15 cellular contexts compared by ENCODE assay signal in the genomic region with DNA sequence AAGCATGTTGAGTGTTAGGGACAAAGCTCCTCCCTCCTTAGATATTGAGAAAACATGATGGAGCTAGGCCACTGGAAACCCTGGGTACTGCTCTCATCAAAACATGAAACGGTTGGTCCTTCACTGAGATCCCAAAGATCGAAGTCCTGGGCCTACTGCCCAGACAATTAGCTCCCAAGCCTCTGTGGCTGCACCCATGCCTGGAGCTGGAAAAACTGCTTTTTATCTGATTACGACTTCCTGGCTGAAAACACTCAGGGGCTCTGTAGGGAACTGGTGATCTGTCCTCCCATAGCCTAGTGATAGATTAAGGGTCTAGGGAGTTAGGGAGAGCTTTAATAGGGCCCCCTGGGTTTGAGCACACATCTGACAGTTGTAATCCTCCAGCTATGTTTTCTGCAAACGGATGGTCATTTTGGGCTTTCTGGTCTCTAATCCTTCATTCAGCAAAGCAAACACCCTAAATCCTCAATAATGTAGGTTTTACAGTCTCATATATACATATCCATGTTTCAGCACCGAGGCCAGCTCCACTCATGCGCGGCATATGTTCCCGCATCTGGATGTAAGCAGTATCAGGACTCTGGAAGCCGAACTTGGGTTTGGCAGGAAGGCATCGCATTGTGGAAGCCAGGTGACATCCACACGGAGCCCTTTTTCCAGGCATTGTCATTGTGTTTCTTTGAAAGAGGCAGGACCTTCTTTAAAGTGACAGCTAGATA. TPM values are rescaled to one million over a fixed set of nuclear protein-coding genes. Genes with fewer than 3 reads are reported as not detected.
DNase-seq lines count a peak whose midpoint lies in the region; ATAC-seq, FAIRE-seq and TF ChIP-seq lines count a peak whose summit lies in the region.
"Had no signal": no experiment of that assay in that cellular context is flagged by ENCODE, and none has a peak within 500 bp of the region (broad histone marks: within the 10 kb centered on the region; RNA-seq: fewer than 3 reads in every experiment).

No MANE protein-coding gene starts in this region.

- RAD21 ChIA-PET in GM12878 (lab: Charles Lee; ENCODE audit: unreplicated experiment), result no interaction called here

- no peaks in the 10 kb centered on the region for H3K4me1 ChIP-seq in GM12878 (ENCODE audit: control insufficient read depth, insufficient read depth, low read length)

- no peaks in the 10 kb centered on the region for H3K36me3 ChIP-seq in GM12878 (ENCODE audit: control insufficient read depth in 2 of 2, insufficient read depth in 2 of 2, low read length in 1 of 2)

- H3K9me3 ChIP-seq in GM12878 (replicated peaks; ENCODE audit: control insufficient read depth, insufficient read depth, low read length), result no peaks in the 10 kb centered on the region

- no peak overlapping the region for H3K9ac ChIP-seq in GM12878 (ENCODE audit: control insufficient read depth, insufficient read depth, low read length)

- ATAC-seq in GM12878, result no peak
- ATAC-seq in HG03097 (IDR thresholded peaks at IDR 0.05; ENCODE audit: low FRiP score, unreplicated experiment), result no peak
- ATAC-seq in GM18502 (IDR thresholded peaks at IDR 0.05; ENCODE audit: poor library complexity, unreplicated experiment), result no peak
- ATAC-seq: activated naive CD4-positive, alpha-beta T cell treated with anti-CD3 and anti-CD28 coated beads, Interleukin-2, amount 50 U/mL, for 72 hours; stimulated activated naive CD8-positive, alpha-beta T cell treated with anti-CD3 and anti-CD28 coated beads, Interleukin-15, Interleukin-2, amounts not matched to agents 100 U/mL and 50 U/mL, for 24 hours had no signal

- H3K4me2 ChIP-seq in GM12878 (ENCODE audit: control insufficient read depth, insufficient read depth), result no peak overlapping the region

- DNase-seq in COLO829 (ENCODE audit: low spot score) (peak; percentile 26), LNCaP clone FGC (ENCODE audit: low read depth) (peak; percentile 37), GM12878 (ENCODE audit: low read depth, low spot score) (no peak), islet precursor cell (peak; percentile 67), GDM1 (lab: John Stamatoyannopoulos, UW) (no peak), GM19240 (ENCODE audit: insufficient read length, low spot score) (no peak)
- DNase-seq: NCI-H1105; NCI-H526 treated with DMSO at 0.1 percent for 48 hours; SIG-M5; stimulated activated CD4-positive, alpha-beta T cell treated with anti-CD3 and anti-CD28 coated beads, Interleukin-4, amount 100 ng/mL, for 1 hour; stimulated activated naive CD8-positive, alpha-beta T cell treated with anti-CD3 and anti-CD28 coated beads, Interleukin-15, Interleukin-2, amounts not matched to agents 100 U/mL and 50 U/mL, for 24 hours had no signal

- BruUV-seq in GM12878 (replicated peaks; lab: Mats Ljungman, UMichigan), result no TSS peak

- FAIRE-seq in GM12878 (lab: Jason Lieb, UNC), result no peak
- FAIRE-seq: GM12892 had no signal

- SMC1A ChIA-PET in GM12878 (lab: Charles Lee; ENCODE audit: uncharacterized antibody, unreplicated experiment), result no interaction called here

- H3K79me2 ChIP-seq in GM12878 (ENCODE audit: control insufficient read depth, insufficient read depth, low read length), result no peaks in the 10 kb centered on the region

- no peak for TF ChIP-seq EP300 in GM12878 (IDR thresholded peaks at IDR 0.05; ENCODE audit: borderline replicate concordance in 1 of 2, control insufficient read depth in 1 of 2, low read depth in 2 of 2, low read length in 2 of 2)

- no peak overlapping the region for H3K27ac ChIP-seq in GM12878 (ENCODE audit: control insufficient read depth, insufficient read depth)

- peaks cover 3% of the 10 kb centered on the region in 2 experiments; a peak in 3 of 4 replicates for H3K27me3 ChIP-seq in GM12878 (replicated peaks in 1 of 2; ENCODE audit: control insufficient read depth in 2 of 2, insufficient read depth in 2 of 2, low read length in 1 of 2)

- intact Hi-C loops in GM12878 (cut with micrococcal nuclease; ENCODE audit: unreplicated experiment), result no loop called here

- no peak for TF ChIP-seq POLR2A in GM12878 (IDR thresholded peaks at IDR 0.05; ENCODE audit: low read depth, low read length)

- CTCF ChIA-PET in GM12878 (lab: Yijun Ruan, JAX), result no interaction called here

- no peak overlapping the region for H3K4me3 ChIP-seq in LNCaP clone FGC (ENCODE audit: low read depth, low read length)
- no peak overlapping the region for H3K4me3 ChIP-seq in GM12878

- no peak for TF ChIP-seq RAD21 in GM12878 (IDR thresholded peaks at IDR 0.05; ENCODE audit: insufficient read depth, low read depth, low read length)

- no peak for TF ChIP-seq CTCF in LNCaP clone FGC (IDR thresholded peaks at IDR 0.05; ENCODE audit: control insufficient read depth, extremely low read depth, insufficient read depth)
- TF ChIP-seq CTCF in GM12878 (IDR thresholded peaks at IDR 0.05 in 2 of 3, conservative IDR thresholded peaks at IDR 0.05 in 1 of 3; ENCODE audit: control insufficient read depth in 2 of 3, extremely low read depth in 1 of 3, insufficient read depth in 1 of 3, low read depth in 3 of 3, low read length in 3 of 3), result no peak

- no peaks in the 10 kb centered on the region for H4K20me1 ChIP-seq in GM12878 (ENCODE audit: control insufficient read depth, insufficient read depth)

- in situ Hi-C loops in GM12878 (cut with MboI), result no loop called here

- POLR2A ChIA-PET in GM12878 (lab: Charles Lee), result no interaction called here

- WGBS in GM12878 (ENCODE audit: insufficient coverage, insufficient replicate concordance, low lambda C conversion rate, missing lambda C conversion rate), result 39% methylated on average over 11 of the region's 11 CpGs

- no peak overlapping the region for H2AFZ ChIP-seq in GM12878 (ENCODE audit: control insufficient read depth, low read depth, low read length)

TF ChIP-seq in GM12878, 131 proteins besides CTCF, POLR2A, EP300 and RAD21 (continues in another document):
- no peak for TF ChIP-seq JUND (IDR thresholded peaks at IDR 0.05; ENCODE audit: low read depth, low read length)
- no peak for TF ChIP-seq CREB1 (IDR thresholded peaks at IDR 0.05; ENCODE audit: low read depth)
- TF ChIP-seq, protein P1, sequence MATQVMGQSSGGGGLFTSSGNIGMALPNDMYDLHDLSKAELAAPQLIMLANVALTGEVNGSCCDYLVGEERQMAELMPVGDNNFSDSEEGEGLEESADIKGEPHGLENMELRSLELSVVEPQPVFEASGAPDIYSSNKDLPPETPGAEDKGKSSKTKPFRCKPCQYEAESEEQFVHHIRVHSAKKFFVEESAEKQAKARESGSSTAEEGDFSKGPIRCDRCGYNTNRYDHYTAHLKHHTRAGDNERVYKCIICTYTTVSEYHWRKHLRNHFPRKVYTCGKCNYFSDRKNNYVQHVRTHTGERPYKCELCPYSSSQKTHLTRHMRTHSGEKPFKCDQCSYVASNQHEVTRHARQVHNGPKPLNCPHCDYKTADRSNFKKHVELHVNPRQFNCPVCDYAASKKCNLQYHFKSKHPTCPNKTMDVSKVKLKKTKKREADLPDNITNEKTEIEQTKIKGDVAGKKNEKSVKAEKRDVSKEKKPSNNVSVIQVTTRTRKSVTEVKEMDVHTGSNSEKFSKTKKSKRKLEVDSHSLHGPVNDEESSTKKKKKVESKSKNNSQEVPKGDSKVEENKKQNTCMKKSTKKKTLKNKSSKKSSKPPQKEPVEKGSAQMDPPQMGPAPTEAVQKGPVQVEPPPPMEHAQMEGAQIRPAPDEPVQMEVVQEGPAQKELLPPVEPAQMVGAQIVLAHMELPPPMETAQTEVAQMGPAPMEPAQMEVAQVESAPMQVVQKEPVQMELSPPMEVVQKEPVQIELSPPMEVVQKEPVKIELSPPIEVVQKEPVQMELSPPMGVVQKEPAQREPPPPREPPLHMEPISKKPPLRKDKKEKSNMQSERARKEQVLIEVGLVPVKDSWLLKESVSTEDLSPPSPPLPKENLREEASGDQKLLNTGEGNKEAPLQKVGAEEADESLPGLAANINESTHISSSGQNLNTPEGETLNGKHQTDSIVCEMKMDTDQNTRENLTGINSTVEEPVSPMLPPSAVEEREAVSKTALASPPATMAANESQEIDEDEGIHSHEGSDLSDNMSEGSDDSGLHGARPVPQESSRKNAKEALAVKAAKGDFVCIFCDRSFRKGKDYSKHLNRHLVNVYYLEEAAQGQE (IDR thresholded peaks at IDR 0.05; ENCODE audit: low read depth, low read length), result peak; percentile 69; the same call in 1 of the 2 replicates

RNA-seq across cellular contexts. Expression of gene B3GAT1, which starts 6.2 kb away (rescaled TPM):
- not detected in 2 replicates for total RNA-seq in GM12878 (2013; cell fraction: nucleolus; rRNA removed)
- total RNA-seq in GM12878 (2014; rRNA removed) (not detected in 2 replicates), GM12878 (2014; rRNA removed; fragmentation: Illumina TruSeq; extraction: Trizol) (not detected in 2 replicates), GM12878 (2021) (0.05 TPM in 1 of 2 replicates, not detected in the other)
- polyA plus RNA-seq in GM12878 (2011; ENCODE audit: low read depth), result not detected
- polyA plus RNA-seq in GM12878 (2011; rRNA removed) (not detected in 2 replicates), GM12878 (2014; fragmentation: Illumina TruSeq; extraction: Trizol) (not detected in 2 replicates), GM12878 (2014; fragmentation: Nextera tagmentation; extraction: Ambion mirVana) (not detected), GM12878 (2014; rRNA removed) (not detected in 2 replicates), GM12878 (2016; fragmentation: Nextera tagmentation; extraction: Ambion mirVana) (not detected)
- not detected in 2 replicates for polyA plus RNA-seq in GM12878 (2011; cell fraction: cytosol; rRNA removed)
- polyA plus RNA-seq in GM12878 (2011; cell fraction: nucleus; rRNA removed), result not detected in 2 replicates
- not detected in 2 replicates for polyA plus RNA-seq in GM12878 (2012)
- polyA minus RNA-seq in GM12878 (2011; rRNA and poly(A)+ RNA removed), result not detected in 2 replicates
- polyA minus RNA-seq in GM12878 (2011; cell fraction: cytosol; rRNA and poly(A)+ RNA removed), result not detected in 2 replicates
- not detected in 2 replicates for polyA minus RNA-seq in GM12878 (2011; cell fraction: nucleus; rRNA and poly(A)+ RNA removed)

Comparison
In these comparisons a context has a peak if more than half of its experiments do, and no peak if none do; other contexts are left out.
1. DNase-seq: peak in COLO829 (single experiment), LNCaP clone FGC (single experiment) and islet precursor cell (single experiment); none in GM12878 (single experiment), GDM1 (single experiment) and GM19240 (single experiment).